ENCODE assay signal across 9 cellular contexts in the genomic region with DNA sequence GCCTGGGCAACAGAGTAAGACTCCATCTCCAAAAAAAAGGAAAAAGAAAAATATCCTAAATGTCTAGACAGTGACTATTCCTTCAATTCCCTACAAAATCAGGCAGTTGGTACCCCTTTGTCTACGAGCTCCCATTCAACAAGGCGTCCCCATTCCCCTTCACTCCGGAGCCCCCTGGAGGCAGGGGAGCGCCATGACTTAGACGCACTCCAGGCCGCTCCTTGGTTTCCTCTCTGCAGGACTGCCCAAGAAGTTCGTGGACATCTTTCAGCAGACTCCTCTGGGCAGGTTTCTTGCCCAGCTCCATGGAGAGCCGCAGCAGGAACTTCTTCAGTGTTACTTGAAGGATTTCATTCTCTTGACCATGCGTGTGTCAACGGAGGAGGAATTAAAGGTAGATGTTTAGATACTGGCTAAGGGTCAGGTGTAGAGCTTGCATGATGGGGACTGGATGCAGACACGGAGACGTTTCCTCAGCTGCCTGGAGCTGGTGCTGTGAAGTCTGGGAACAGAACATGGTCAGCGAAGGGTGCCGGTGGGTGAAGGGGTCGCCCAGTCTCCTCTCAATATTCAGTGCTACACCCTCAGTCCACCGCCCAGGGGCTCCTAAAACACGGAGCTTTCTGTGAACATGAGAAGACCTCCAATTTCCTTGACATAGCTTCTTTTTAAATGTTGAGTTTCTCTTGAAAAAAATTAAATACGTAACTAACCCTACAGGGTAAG. TPM values are rescaled to one million over a fixed set of nuclear protein-coding genes. Genes with fewer than 3 reads are reported as not detected.
DNase-seq lines count a peak whose midpoint lies in the region; ATAC-seq, FAIRE-seq and TF ChIP-seq lines count a peak whose summit lies in the region.
"Had no signal": no experiment of that assay in that cellular context is flagged by ENCODE, and none has a peak within 500 bp of the region (broad histone marks: within the 10 kb centered on the region; RNA-seq: fewer than 3 reads in every experiment).

No MANE protein-coding gene starts in this region.

- H3K9ac ChIP-seq in IMR-90 (ENCODE audit: low read depth, low read length) = no peak overlapping the region

- in situ Hi-C loops in IMR-90 (cut with MboI; ENCODE audit: low sequenced_read_pairs) = no loop called here

- no peaks in the 10 kb centered on the region; the same call in 1 of the 2 replicates for H3K4me1 ChIP-seq in IMR-90 (ENCODE audit: control insufficient read depth, insufficient read depth, low read length)
- H3K4me1 ChIP-seq in ascending aorta = no peaks in the 10 kb centered on the region
- H3K4me1 ChIP-seq in thyroid gland = no peaks in the 10 kb centered on the region

- H2BK120ac ChIP-seq in IMR-90 (ENCODE audit: low read depth, low read length) = no peak overlapping the region

- no peak for ATAC-seq in IMR-90 (ENCODE audit: low read depth)
- peak in 2 of 3 donors; percentile 29 to 36 for ATAC-seq in natural killer cell
- no peak for ATAC-seq in HG02763 (IDR thresholded peaks at IDR 0.05; ENCODE audit: unreplicated experiment)

- TSS peak; percentile 48 for BruUV-seq in IMR-90 (replicated peaks; lab: Mats Ljungman, UMichigan)

- no peak overlapping the region for H4K5ac ChIP-seq in IMR-90 (ENCODE audit: low read depth, low read length)

- TF ChIP-seq POLR2A in IMR-90 (IDR thresholded peaks at IDR 0.05; ENCODE audit: low read depth, low read length) (no peak), thyroid gland (IDR thresholded peaks at IDR 0.05) (no peak)

- H3K9me3 Mint-ChIP-seq in natural killer cell = no peaks in the 10 kb centered on the region

- no peak overlapping the region for H4K8ac ChIP-seq in IMR-90 (ENCODE audit: low read depth in 2 of 2, low read length in 2 of 2)

- dilution Hi-C loops in IMR-90 (cut with HindIII; ENCODE audit: low sequenced_read_pairs, unreplicated experiment) = no loop called here

- DNase-seq in D721Med (ENCODE audit: insufficient read length, low spot score) = peak; percentile 56
- DNase-seq in IMR-90 = no peak
- no peak for DNase-seq in ascending aorta (ENCODE audit: low spot score in 2 of 2)
- no peak for DNase-seq in natural killer cell
- DNase-seq in thyroid gland = no peak
- DNase-seq in occipital lobe (lab: John Stamatoyannopoulos, UW) = no peak
- DNase-seq in COR-L47 (lab: John Stamatoyannopoulos, UW) = no peak
- DNase-seq: activated CD4-positive, CD25-positive, alpha-beta regulatory T cell had no signal

- no peak overlapping the region for H3K4me2 ChIP-seq in IMR-90 (ENCODE audit: low read depth, low read length)

- no peaks in the 10 kb centered on the region for H3K27me3 Mint-ChIP-seq in natural killer cell (ENCODE audit: low read depth in 2 of 2)

- TF ChIP-seq RAD21 in IMR-90 (IDR thresholded peaks at IDR 0.05; ENCODE audit: low read length) = 0 out of 2 replicates have a peak, but pooled peaks have one; percentile 17

- H3K36me3 ChIP-seq in IMR-90 (ENCODE audit: control insufficient read depth, insufficient read depth, low read length) = peaks cover 72% of the 10 kb centered on the region
- H3K36me3 ChIP-seq in ascending aorta = peaks cover 91 to 98% of the 10 kb centered on the region in 2 donors
- peaks cover 84 to 95% of the 10 kb centered on the region in 2 donors for H3K36me3 ChIP-seq in thyroid gland

- no peak overlapping the region for H4K91ac ChIP-seq in IMR-90 (ENCODE audit: insufficient read depth, low read depth, low read length)

- H3K18ac ChIP-seq in IMR-90 (ENCODE audit: low read depth, low read length) = no peak overlapping the region

- H2AK5ac ChIP-seq in IMR-90 (ENCODE audit: low read depth, low read length) = no peak overlapping the region

- H2BK15ac ChIP-seq in IMR-90 (ENCODE audit: low read depth, low read length) = no peak overlapping the region

- no peaks in the 10 kb centered on the region for H3K27me3 ChIP-seq in IMR-90 (ENCODE audit: control insufficient read depth, insufficient read depth, low read length)
- H3K27me3 ChIP-seq in ascending aorta = no peaks in the 10 kb centered on the region
- H3K27me3 ChIP-seq in thyroid gland = no peaks in the 10 kb centered on the region

- H3K56ac ChIP-seq in IMR-90 (ENCODE audit: extremely low read depth, insufficient read depth, low read length) = no peak overlapping the region

- no peak overlapping the region for H3K23ac ChIP-seq in IMR-90 (ENCODE audit: low read depth, low read length)

- intact Hi-C loops in IMR-90 (cut with micrococcal nuclease) = no loop called here
- intact Hi-C loops in ascending aorta (cut with DNase I) = loop anchor here (10.0 kb wide), 1 partner anchor 167 kb away; no protein-coding TSS in a partner anchor
- intact Hi-C loops in natural killer cell (cut with micrococcal nuclease) = no loop called here
- intact Hi-C loops in thyroid gland (cut with DNase I) = no loop called here

- H3K4me1 Mint-ChIP-seq in natural killer cell = no peaks in the 10 kb centered on the region

- no peak overlapping the region for H3K4ac ChIP-seq in IMR-90 (ENCODE audit: low read depth, low read length)

- H3K4me3 ChIP-seq in IMR-90 (ENCODE audit: insufficient read depth, low read depth, low read length) = no peak overlapping the region
- H3K4me3 ChIP-seq in ascending aorta = no peak overlapping the region
- no peak overlapping the region for H3K4me3 ChIP-seq in thyroid gland (replicated peaks in 1 of 3)

- no peaks in the 10 kb centered on the region for H3K9me3 ChIP-seq in IMR-90 (ENCODE audit: control insufficient read depth, insufficient read depth, low read length)
- H3K9me3 ChIP-seq in ascending aorta = no peaks in the 10 kb centered on the region
- no peaks in the 10 kb centered on the region for H3K9me3 ChIP-seq in thyroid gland

- 98% methylated on average over 7 of the region's 18 CpGs; no CpG with 5 or more reads in 1 of the 2 experiments for WGBS in IMR-90 (ENCODE audit: extremely low coverage in 2 of 2, insufficient read length in 1 of 2), 2 experiments
- 88 to 96% methylated on average over 18 of the region's 18 CpGs for WGBS in thyroid gland, 2 donors

- no peak overlapping the region for H2BK5ac ChIP-seq in IMR-90 (ENCODE audit: low read depth, low read length, poor library complexity, severe bottlenecking)

- H2BK20ac ChIP-seq in IMR-90 (ENCODE audit: low read depth, low read length) = no peak overlapping the region

- no peaks in the 10 kb centered on the region for H3K9me1 ChIP-seq in IMR-90 (ENCODE audit: insufficient read depth, low read length)

- no peak for FAIRE-seq in D721Med (lab: Jason Lieb, UNC)

- H3K27ac ChIP-seq in IMR-90 (ENCODE audit: insufficient read depth, low read length) (no peak overlapping the region), ascending aorta (no peak overlapping the region), thyroid gland (no peak overlapping the region)

- no peak overlapping the region for H2AK9ac ChIP-seq in IMR-90 (replicated peaks; ENCODE audit: low read depth, low read length, poor library complexity)

- no peaks in the 10 kb centered on the region for H3K79me1 ChIP-seq in IMR-90 (ENCODE audit: low read depth in 1 of 2, low read length in 2 of 2)

- peak; percentile 30 for TF ChIP-seq CTCF in D721Med (IDR thresholded peaks at IDR 0.05; ENCODE audit: insufficient read depth, missing control alignments)
- TF ChIP-seq CTCF in IMR-90 (conservative IDR thresholded peaks at IDR 0.05; ENCODE audit: low read depth, low read length) = peak; percentile 18; the same call in 1 of the 2 replicates
- peak in 2 of 3 experiments; percentile 18 to 35 for TF ChIP-seq CTCF in ascending aorta (IDR thresholded peaks at IDR 0.05)
- no peak for TF ChIP-seq CTCF in natural killer cell (IDR thresholded peaks at IDR 0.05)
- TF ChIP-seq CTCF in thyroid gland (IDR thresholded peaks at IDR 0.05) = peak in 2 of 6 experiments; percentile 25 to 26

- H2AFZ ChIP-seq in IMR-90 (replicated peaks; ENCODE audit: low read length, poor library complexity) = no peak overlapping the region

- H3K14ac ChIP-seq in IMR-90 (replicated peaks; ENCODE audit: low read depth, low read length) = no peak overlapping the region

- POLR2A ChIA-PET in IMR-90 (lab: Charles Lee; ENCODE audit: unreplicated experiment) = no interaction called here

- CTCF ChIA-PET in IMR-90 (lab: Yijun Ruan, JAX) = interaction anchor here (0.5 kb wide), 2 partner anchors 11 to 21 kb away, joined by 3 read pairs; no protein-coding TSS in a partner anchor

- peaks cover 17% of the 10 kb centered on the region for H3K36me3 Mint-ChIP-seq in natural killer cell

- H3K4me3 Mint-ChIP-seq in natural killer cell = peak overlapping the region; percentile 17

- no peak overlapping the region for H3K27ac Mint-ChIP-seq in natural killer cell

- no peaks in the 10 kb centered on the region for H4K20me1 ChIP-seq in IMR-90 (ENCODE audit: insufficient read depth, low read length)

TF ChIP-seq in IMR-90, 13 proteins besides CTCF, POLR2A, EP300 and RAD21 (continues in another document):
- TF ChIP-seq BHLHE40 (IDR thresholded peaks at IDR 0.05; ENCODE audit: low read depth, low read length) (no peak), MAZ (IDR thresholded peaks at IDR 0.05; ENCODE audit: borderline replicate concordance, low read depth, low read length) (no peak), FOS (IDR thresholded peaks at IDR 0.05; ENCODE audit: low read depth, low read length) (no peak), SMC3 (IDR thresholded peaks at IDR 0.05; ENCODE audit: low read depth, low read length) (no peak), RFX5 (IDR thresholded peaks at IDR 0.05; ENCODE audit: low read depth, low read length) (no peak)
- TF ChIP-seq, protein P1, sequence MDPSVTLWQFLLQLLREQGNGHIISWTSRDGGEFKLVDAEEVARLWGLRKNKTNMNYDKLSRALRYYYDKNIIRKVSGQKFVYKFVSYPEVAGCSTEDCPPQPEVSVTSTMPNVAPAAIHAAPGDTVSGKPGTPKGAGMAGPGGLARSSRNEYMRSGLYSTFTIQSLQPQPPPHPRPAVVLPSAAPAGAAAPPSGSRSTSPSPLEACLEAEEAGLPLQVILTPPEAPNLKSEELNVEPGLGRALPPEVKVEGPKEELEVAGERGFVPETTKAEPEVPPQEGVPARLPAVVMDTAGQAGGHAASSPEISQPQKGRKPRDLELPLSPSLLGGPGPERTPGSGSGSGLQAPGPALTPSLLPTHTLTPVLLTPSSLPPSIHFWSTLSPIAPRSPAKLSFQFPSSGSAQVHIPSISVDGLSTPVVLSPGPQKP (IDR thresholded peaks at IDR 0.05; ENCODE audit: borderline replicate concordance, low read depth, low read length) = no peak

RNA-seq across cellular contexts. Expression of gene ENDOV, which starts 53.3 kb away (rescaled TPM):
- 9.4 and 15.1 TPM in 2 replicates for total RNA-seq in IMR-90 (2012; rRNA removed)
- polyA plus RNA-seq in IMR-90 (2012; rRNA removed) = 30.3 and 33.4 TPM in 2 replicates
- 42.5 and 47.9 TPM in 2 replicates for polyA plus RNA-seq in IMR-90 (2012; cell fraction: cytosol; rRNA removed)
- 50.0 and 67.2 TPM in 2 replicates for polyA plus RNA-seq in IMR-90 (2012; cell fraction: nucleus; rRNA removed; ENCODE audit: low replicate concordance)
- total RNA-seq in ascending aorta = 18.0 TPM
- total RNA-seq in natural killer cell = 10 to 100 TPM; 17.7 to 24.9 (median 18.8) TPM
- total RNA-seq in thyroid gland = 10 to 100 TPM; 18.8 to 37.1 (median 21.2) TPM
- total RNA-seq in occipital lobe = 11.5 TPM

Comparison
In these comparisons a context has a peak if more than half of its experiments do, and no peak if none do; other contexts are left out.
1. ATAC-seq: peak in natural killer cell (2 of 3); none in IMR-90 (single experiment) and HG02763 (single experiment).